In the genomic region with DNA sequence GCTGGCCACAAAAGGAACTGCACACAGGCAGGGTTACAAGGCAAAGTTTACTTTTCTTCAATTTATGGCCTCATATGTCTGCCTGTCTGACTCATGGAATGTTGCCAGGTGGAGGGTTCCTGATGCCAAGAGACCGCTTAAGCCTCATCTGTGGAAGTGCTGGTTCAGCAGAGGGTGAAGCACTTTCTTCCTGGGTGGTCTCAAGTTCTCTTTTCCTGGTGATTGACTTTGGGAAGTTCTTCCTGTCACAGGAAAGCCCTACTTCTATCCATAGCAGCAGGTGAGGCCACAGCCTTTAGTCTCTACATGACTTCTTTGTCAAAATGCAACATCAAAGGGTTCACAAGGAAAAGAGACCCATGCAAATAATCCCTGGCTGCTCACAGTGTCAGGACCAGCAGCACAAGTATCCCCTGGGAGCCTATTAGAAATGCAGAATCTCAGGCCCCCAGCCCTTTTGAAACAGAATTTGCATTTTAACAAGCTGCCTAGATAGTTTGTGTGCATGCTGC, we compare ENCODE assay signal across 12 cellular contexts.
DNase-seq lines count a peak whose midpoint lies in the region; ATAC-seq and TF ChIP-seq lines count a peak whose summit lies in the region.
"Had no signal": no experiment of that assay in that cellular context is flagged by ENCODE, and none has a peak within 500 bp of the region (broad histone marks: within the 10 kb centered on the region; RNA-seq: fewer than 3 reads in every experiment).

No MANE protein-coding gene starts in this region.

- H2AFZ ChIP-seq in SK-N-SH (ENCODE audit: low read depth): no peak overlapping the region

- H3K4me3 ChIP-seq in SK-N-SH (ENCODE audit: low read depth in 2 of 2, low read length in 1 of 2) (no peak overlapping the region), astrocyte of the spinal cord (ENCODE audit: low read depth, low read length) (no peak overlapping the region), kidney epithelial cell (ENCODE audit: low read depth, low read length) (no peak overlapping the region), transverse colon (no peak overlapping the region), breast epithelium (no peak overlapping the region), right cardiac atrium (ENCODE audit: low read length) (no peak overlapping the region)
- H3K4me3 ChIP-seq: heart right ventricle had no signal

- no peak overlapping the region for H3K9ac ChIP-seq in SK-N-SH

- WGBS in SK-N-SH (ENCODE audit: low lambda C conversion rate): 88% methylated on average over 1 of the region's 1 CpG
- WGBS in transverse colon (ENCODE audit: low coverage in 1 of 2), 2 donors: 14% methylated on average over 1 of the region's 1 CpG; no CpG with 5 or more reads in 1 of the 2 donors
- WGBS in right cardiac atrium: 69% methylated on average over 1 of the region's 1 CpG

- in situ Hi-C loops in astrocyte of the spinal cord (cut with HindIII; ENCODE audit: low sequenced_read_pairs) (no loop called here), transverse colon (cut with MboI; ENCODE audit: low pct_ligation_motif_present in 1 of 4, low pct_unique_long_range_greater_than_20kb in 1 of 4, low sequenced_read_pairs in 3 of 4) (no loop called here)

- intact Hi-C loops in transverse colon (cut with DNase I; ENCODE audit: low total_unique reads): no loop called here
- intact Hi-C loops in breast epithelium (cut with DNase I; ENCODE audit: low total_unique reads): no loop called here
- intact Hi-C loops in right cardiac atrium (cut with DNase I): no loop called here

- H3K9me2 ChIP-seq in SK-N-SH: no peaks in the 10 kb centered on the region

- ATAC-seq in SK-N-SH treated with all-trans-retinoic acid at 6 μM for 48 hours (no peak), right cardiac atrium (no peak)
- ATAC-seq: Right ventricle myocardium inferior; stimulated activated effector memory CD8-positive, alpha-beta T cell treated with anti-CD3 and anti-CD28 coated beads, Interleukin-12 subunit alpha, Interleukin-12 subunit beta, amount 100 ng/mL, for 72 hours had no signal

- POLR2A ChIA-PET in SK-N-SH (lab: Yijun Ruan, JAX): no interaction called here

- H3K4me1 ChIP-seq in SK-N-SH (ENCODE audit: control insufficient read depth in 1 of 2, insufficient read depth in 2 of 2, low read depth in 1 of 2, low read length in 1 of 2) (no peaks in the 10 kb centered on the region), transverse colon (peaks cover 3 to 12% (median 8%) of the 10 kb centered on the region in 4 donors), breast epithelium (no peaks in the 10 kb centered on the region), right cardiac atrium (ENCODE audit: control insufficient read depth, insufficient read depth, low read length) (no peaks in the 10 kb centered on the region)
- H3K4me1 ChIP-seq: heart right ventricle had no signal

- TF ChIP-seq POLR2A in transverse colon (IDR thresholded peaks at IDR 0.05) (no peak), breast epithelium (IDR thresholded peaks at IDR 0.05) (no peak)

- no peaks in the 10 kb centered on the region for H4K20me1 ChIP-seq in SK-N-SH (ENCODE audit: insufficient read depth)

- no peak for DNase-seq in SK-N-SH
- DNase-seq in astrocyte of the spinal cord (ENCODE audit: low read depth, low spot score): peak; percentile 29
- DNase-seq in kidney epithelial cell (ENCODE audit: low read depth): peak; percentile 51
- DNase-seq in transverse colon: peak; percentile 46
- no peak for DNase-seq in UCSD-AML1 (lab: John Stamatoyannopoulos, UW; ENCODE audit: unreplicated experiment)
- DNase-seq in breast epithelium (ENCODE audit: low spot score in 2 of 2): no peak
- no peak for DNase-seq in right cardiac atrium
- DNase-seq: heart right ventricle, NCI-H774 had no signal

- TF ChIP-seq RAD21 in SK-N-SH (IDR thresholded peaks at IDR 0.05; ENCODE audit: low read length): no peak

- no peak for TF ChIP-seq EP300 in SK-N-SH (IDR thresholded peaks at IDR 0.05; ENCODE audit: borderline replicate concordance in 1 of 2, low read depth in 1 of 2, low read length in 1 of 2)
- TF ChIP-seq EP300 in transverse colon (IDR thresholded peaks at IDR 0.05; ENCODE audit: low read depth): no peak

- H3K27me3 ChIP-seq in SK-N-SH (ENCODE audit: insufficient read depth) (no peaks in the 10 kb centered on the region), kidney epithelial cell (ENCODE audit: control insufficient read depth, insufficient read depth, low read length) (no peaks in the 10 kb centered on the region), transverse colon (no peaks in the 10 kb centered on the region), breast epithelium (no peaks in the 10 kb centered on the region), right cardiac atrium (ENCODE audit: control insufficient read depth, insufficient read depth) (no peaks in the 10 kb centered on the region)

- no peaks in the 10 kb centered on the region for H3K9me3 ChIP-seq in SK-N-SH
- no peaks in the 10 kb centered on the region for H3K9me3 ChIP-seq in transverse colon
- H3K9me3 ChIP-seq in breast epithelium: peaks cover 0 to 4% of the 10 kb centered on the region in 2 donors
- no peaks in the 10 kb centered on the region for H3K9me3 ChIP-seq in right cardiac atrium (ENCODE audit: control insufficient read depth, low read length)
- H3K9me3 ChIP-seq: heart right ventricle had no signal

- no peaks in the 10 kb centered on the region for H3K79me2 ChIP-seq in SK-N-SH (ENCODE audit: insufficient read depth)

- TF ChIP-seq CTCF in SK-N-SH (IDR thresholded peaks at IDR 0.05) (no peak), astrocyte of the spinal cord (IDR thresholded peaks at IDR 0.05; ENCODE audit: low read depth, low read length) (no peak), kidney epithelial cell (IDR thresholded peaks at IDR 0.05; ENCODE audit: insufficient read depth, low read length, poor library complexity, severe bottlenecking) (no peak), transverse colon (IDR thresholded peaks at IDR 0.05) (peak in 1 of 5 experiments; percentile 6), breast epithelium (IDR thresholded peaks at IDR 0.05) (no peak)

- H3K4me2 ChIP-seq in SK-N-SH: no peak overlapping the region

- no peaks in the 10 kb centered on the region for H3K36me3 ChIP-seq in SK-N-SH (replicated peaks in 1 of 2; ENCODE audit: control insufficient read depth in 1 of 2, insufficient read depth in 2 of 2, low read length in 1 of 2)
- no peaks in the 10 kb centered on the region for H3K36me3 ChIP-seq in kidney epithelial cell (ENCODE audit: control insufficient read depth, insufficient read depth, low read length)
- H3K36me3 ChIP-seq in transverse colon: no peaks in the 10 kb centered on the region
- H3K36me3 ChIP-seq in breast epithelium: no peaks in the 10 kb centered on the region
- H3K36me3 ChIP-seq: heart right ventricle had no signal

- CTCF ChIA-PET in SK-N-SH (lab: Yijun Ruan, JAX): interaction anchor here (0.6 to 5.4 kb wide), 6 partner anchors 8 to 28 kb away, joined by 3 to 34 read pairs (median 5); no protein-coding TSS in a partner anchor

- no peaks in the 10 kb centered on the region for H3F3A ChIP-seq in SK-N-SH (replicated peaks; ENCODE audit: insufficient read depth)

- no peak overlapping the region for H3K27ac ChIP-seq in SK-N-SH (ENCODE audit: low read depth in 2 of 2, low read length in 1 of 2)
- H3K27ac ChIP-seq in transverse colon: peak overlapping the region in 1 of 4 donors; percentile 42
- H3K27ac ChIP-seq in breast epithelium: no peak overlapping the region
- H3K27ac ChIP-seq in right cardiac atrium (ENCODE audit: low read length): no peak overlapping the region
- H3K27ac ChIP-seq: heart right ventricle had no signal

TF ChIP-seq in SK-N-SH treated with all-trans-retinoic acid at 6 μM for 48 hours, 23 proteins besides CTCF, POLR2A, EP300 and RAD21:
- TF ChIP-seq ZNF565 (CRISPR knock-in tag; conservative IDR thresholded peaks at IDR 0.05; ENCODE audit: low read depth) (no peak), ISL1 (CRISPR knock-in tag; IDR thresholded peaks at IDR 0.05) (0 out of 2 replicates have a peak, but pooled peaks have one; percentile 20)
TF ChIP-seq in SK-N-SH treated with all-trans-retinoic acid at 6 μM for 48 hours: peak in this region for 1.

TF ChIP-seq in SK-N-SH, 30 proteins besides CTCF, POLR2A, EP300 and RAD21 (continues in another document):
- TF ChIP-seq RFX5 (IDR thresholded peaks at IDR 0.05; ENCODE audit: low read length): no peak
- TF ChIP-seq, protein P1, sequence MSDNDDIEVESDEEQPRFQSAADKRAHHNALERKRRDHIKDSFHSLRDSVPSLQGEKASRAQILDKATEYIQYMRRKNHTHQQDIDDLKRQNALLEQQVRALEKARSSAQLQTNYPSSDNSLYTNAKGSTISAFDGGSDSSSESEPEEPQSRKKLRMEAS (IDR thresholded peaks at IDR 0.05; ENCODE audit: low read depth): no peak
- TF ChIP-seq FOXJ3 (CRISPR knock-in tag; IDR thresholded peaks at IDR 0.05): no peak
- no peak for TF ChIP-seq ELF1 (IDR thresholded peaks at IDR 0.05)
- no peak for TF ChIP-seq RCOR1 (IDR thresholded peaks at IDR 0.05; ENCODE audit: low read length)
- no peak for TF ChIP-seq SMC3 (IDR thresholded peaks at IDR 0.05; ENCODE audit: low read depth, low read length)
- no peak for TF ChIP-seq YY1 (IDR thresholded peaks at IDR 0.05; ENCODE audit: low read depth)
- TF ChIP-seq NRF1 (IDR thresholded peaks at IDR 0.05; ENCODE audit: low read depth, low read length): no peak
- TF ChIP-seq, protein P2, sequence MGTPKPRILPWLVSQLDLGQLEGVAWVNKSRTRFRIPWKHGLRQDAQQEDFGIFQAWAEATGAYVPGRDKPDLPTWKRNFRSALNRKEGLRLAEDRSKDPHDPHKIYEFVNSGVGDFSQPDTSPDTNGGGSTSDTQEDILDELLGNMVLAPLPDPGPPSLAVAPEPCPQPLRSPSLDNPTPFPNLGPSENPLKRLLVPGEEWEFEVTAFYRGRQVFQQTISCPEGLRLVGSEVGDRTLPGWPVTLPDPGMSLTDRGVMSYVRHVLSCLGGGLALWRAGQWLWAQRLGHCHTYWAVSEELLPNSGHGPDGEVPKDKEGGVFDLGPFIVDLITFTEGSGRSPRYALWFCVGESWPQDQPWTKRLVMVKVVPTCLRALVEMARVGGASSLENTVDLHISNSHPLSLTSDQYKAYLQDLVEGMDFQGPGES (IDR thresholded peaks at IDR 0.05; ENCODE audit: low read depth, low read length): no peak
- TF ChIP-seq, protein P3, sequence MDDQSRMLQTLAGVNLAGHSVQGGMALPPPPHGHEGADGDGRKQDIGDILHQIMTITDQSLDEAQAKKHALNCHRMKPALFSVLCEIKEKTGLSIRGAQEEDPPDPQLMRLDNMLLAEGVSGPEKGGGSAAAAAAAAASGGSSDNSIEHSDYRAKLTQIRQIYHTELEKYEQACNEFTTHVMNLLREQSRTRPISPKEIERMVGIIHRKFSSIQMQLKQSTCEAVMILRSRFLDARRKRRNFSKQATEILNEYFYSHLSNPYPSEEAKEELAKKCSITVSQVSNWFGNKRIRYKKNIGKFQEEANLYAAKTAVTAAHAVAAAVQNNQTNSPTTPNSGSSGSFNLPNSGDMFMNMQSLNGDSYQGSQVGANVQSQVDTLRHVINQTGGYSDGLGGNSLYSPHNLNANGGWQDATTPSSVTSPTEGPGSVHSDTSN (IDR thresholded peaks at IDR 0.05): no peak

Comparison
In these comparisons a context has a peak if more than half of its experiments do, and no peak if none do; other contexts are left out.
1. DNase-seq: peak in astrocyte of the spinal cord (single experiment), kidney epithelial cell (single experiment) and transverse colon (single experiment); none in SK-N-SH (single experiment), UCSD-AML1 (single experiment), breast epithelium (0 of 2) and right cardiac atrium (0 of 3).